ENCODE assay signal across 23 cellular contexts in genomic region chr20:62699296-62699695, GRCh38. TPM values are rescaled to one million over a fixed set of nuclear protein-coding genes. Genes with fewer than 3 reads are reported as not detected.
"Had no signal": no experiment of that assay in that cellular context is flagged by ENCODE, and none has a peak within 500 bp of the region (broad histone marks: within the 10 kb centered on the region; RNA-seq: fewer than 3 reads in every experiment).

No MANE protein-coding gene starts in this region.

- H3K9me3 ChIP-seq: SK-N-SH had no signal

- H3K9ac ChIP-seq: KMS-11, SK-N-SH had no signal

- H3K4me2 ChIP-seq: KMS-11, SK-N-SH had no signal

- FAIRE-seq: HTR-8/SVneo, RCC 7860 had no signal

- DNase-seq: Kasumi-1, MM.1S, NCI-H1092 treated with DMSO at 0.1 percent for 48 hours, NCI-H1436, NCI-H187, NCI-H2029, NCI-H2081 treated with DMSO at 0.1 percent for 48 hours, NCI-H2171, NCI-H226, NCI-H446, NCI-H510A, NCI-H524 treated with DMSO at 0.1 percent for 48 hours, NCI-H69, NCI-H774, RPMI8226, SHP77, SK-N-SH, SW 1271 had no signal

- H3K27ac ChIP-seq: HL-60, KMS-11 had no signal

RNA-seq across cellular contexts. Expression of gene NTSR1, which starts 9.3 kb away (rescaled TPM):
- total RNA-seq: SK-MEL-5 had no signal
